ENCODE assay signal across 8 cellular contexts in genomic region chr15:77034620-77035467, GRCh38. TPM values are rescaled to one million over a fixed set of nuclear protein-coding genes. Genes with fewer than 3 reads are reported as not detected.
A peak's percentile ranks its signal among the peaks of the same experiment; 100 is the strongest.
DNase-seq lines count a peak whose midpoint lies in the region; ATAC-seq and TF ChIP-seq lines count a peak whose summit lies in the region.

No MANE protein-coding gene starts in this region.

- H3K36me3 ChIP-seq in WERI-Rb-1 = peaks cover 18% of the 10 kb centered on the region
- peaks cover 67% of the 10 kb centered on the region for H3K36me3 ChIP-seq in effector memory CD4-positive, alpha-beta T cell (ENCODE audit: control insufficient read depth, insufficient read depth, low read length)
- peaks cover 13 to 78% (median 13%) of the 10 kb centered on the region in 3 experiments for H3K36me3 ChIP-seq in naive thymus-derived CD4-positive, alpha-beta T cell (ENCODE audit: control insufficient read depth in 2 of 3, insufficient read depth in 3 of 3, low read length in 3 of 3)

- H3K4me1 ChIP-seq in effector memory CD4-positive, alpha-beta T cell (ENCODE audit: control insufficient read depth, insufficient read depth, low read length, poor library complexity, severe bottlenecking) = no peaks in the 10 kb centered on the region
- no peaks in the 10 kb centered on the region for H3K4me1 ChIP-seq in naive thymus-derived CD4-positive, alpha-beta T cell (ENCODE audit: control insufficient read depth in 2 of 2, insufficient read depth in 2 of 2, low read length in 2 of 2)

- CTCF ChIA-PET in naive thymus-derived CD4-positive, alpha-beta T cell (lab: Charles Lee) = interaction anchor here (0.9 to 1.2 kb wide), 3 partner anchors 10 to 37 kb away, joined by 3 to 4 read pairs (median 4); no protein-coding TSS in a partner anchor

- POLR2A ChIA-PET in naive thymus-derived CD4-positive, alpha-beta T cell (lab: Charles Lee) = interaction anchor here (1.0 kb wide), 1 partner anchor 39 kb away, joined by 3 read pairs; no protein-coding TSS in a partner anchor

- DNase-seq in NCI-H2227 (lab: John Stamatoyannopoulos, UW; ENCODE audit: unreplicated experiment) = peak; percentile 18
- no peak for DNase-seq in NCI-H2227 treated with DMSO at 0.1 percent for 48 hours (lab: John Stamatoyannopoulos, UW)
- DNase-seq in WERI-Rb-1 = peak; percentile 53
- no peak for DNase-seq in effector memory CD4-positive, alpha-beta T cell
- peak in 7 of 9 donors; percentile 20 to 45 (median 33) for DNase-seq in naive thymus-derived CD4-positive, alpha-beta T cell
- DNase-seq in NOMO-1 treated with dmso at 0.1 percent for 144 hours (lab: John Stamatoyannopoulos, UW; ENCODE audit: unreplicated experiment) = no peak

- peaks cover 9% of the 10 kb centered on the region for H3K9me3 ChIP-seq in WERI-Rb-1 (ENCODE audit: severe bottlenecking)
- no peaks in the 10 kb centered on the region for H3K9me3 ChIP-seq in effector memory CD4-positive, alpha-beta T cell (ENCODE audit: control insufficient read depth, low read length)
- peaks cover 0 to 3% (median 0%) of the 10 kb centered on the region in 3 experiments for H3K9me3 ChIP-seq in naive thymus-derived CD4-positive, alpha-beta T cell (ENCODE audit: control insufficient read depth in 2 of 3, low read length in 3 of 3)

- ATAC-seq in naive thymus-derived CD4-positive, alpha-beta T cell = peak; percentile 55
- no peak for ATAC-seq in HG02973 (IDR thresholded peaks at IDR 0.05; ENCODE audit: unreplicated experiment)
- no peak for ATAC-seq in GM18870 (IDR thresholded peaks at IDR 0.05; ENCODE audit: unreplicated experiment)

- peaks cover 0 to 16% (median 8%) of the 10 kb centered on the region in 7 donors for H3K4me1 Mint-ChIP-seq in naive thymus-derived CD4-positive, alpha-beta T cell

- intact Hi-C loops in naive thymus-derived CD4-positive, alpha-beta T cell (cut with micrococcal nuclease) = no loop called here

- H3K4me3 Mint-ChIP-seq in naive thymus-derived CD4-positive, alpha-beta T cell = no peak overlapping the region

- H3K27me3 Mint-ChIP-seq in naive thymus-derived CD4-positive, alpha-beta T cell = peaks cover 0 to 3% (median 0%) of the 10 kb centered on the region in 5 donors

- H3K9me3 Mint-ChIP-seq in naive thymus-derived CD4-positive, alpha-beta T cell = peaks cover 0 to 17% (median 0%) of the 10 kb centered on the region in 11 donors

- no peak overlapping the region for H3K4me3 ChIP-seq in WERI-Rb-1 (ENCODE audit: low read depth, low read length)
- no peak overlapping the region for H3K4me3 ChIP-seq in effector memory CD4-positive, alpha-beta T cell (ENCODE audit: insufficient read depth, low read depth, low read length, poor library complexity, severe bottlenecking)
- H3K4me3 ChIP-seq in naive thymus-derived CD4-positive, alpha-beta T cell (ENCODE audit: low read length) = no peak overlapping the region

- peak overlapping the region; percentile 19 to 82 (median 62) for H3K27ac Mint-ChIP-seq in naive thymus-derived CD4-positive, alpha-beta T cell

- peak; percentile 84 for TF ChIP-seq CTCF in WERI-Rb-1 (IDR thresholded peaks at IDR 0.05; ENCODE audit: low read depth, low read length)

- peak overlapping the region; percentile 35; the same call in 1 of the 2 replicates for H3K27ac ChIP-seq in WERI-Rb-1
- peak overlapping the region; percentile 1 for H3K27ac ChIP-seq in effector memory CD4-positive, alpha-beta T cell (ENCODE audit: insufficient read depth, low read length, poor library complexity, severe bottlenecking)
- H3K27ac ChIP-seq in naive thymus-derived CD4-positive, alpha-beta T cell (ENCODE audit: low read depth, low read length) = peak overlapping the region; percentile 39

- peaks cover 0 to 70% (median 11%) of the 10 kb centered on the region in 5 donors for H3K36me3 Mint-ChIP-seq in naive thymus-derived CD4-positive, alpha-beta T cell

- no peaks in the 10 kb centered on the region for H3K27me3 ChIP-seq in WERI-Rb-1 (ENCODE audit: insufficient read depth, low read depth, severe bottlenecking)
- no peaks in the 10 kb centered on the region for H3K27me3 ChIP-seq in effector memory CD4-positive, alpha-beta T cell (replicated peaks; ENCODE audit: control insufficient read depth, insufficient read depth, low read length, poor library complexity, severe bottlenecking)
- no peaks in the 10 kb centered on the region for H3K27me3 ChIP-seq in naive thymus-derived CD4-positive, alpha-beta T cell (ENCODE audit: control insufficient read depth in 2 of 2, insufficient read depth in 2 of 2, low read length in 2 of 2)

RNA-seq across cellular contexts. Expression of gene TSPAN3, which starts 36.1 kb away (rescaled TPM):
- 10 to 100 TPM; 17.5 to 24.4 (median 21.7) TPM for total RNA-seq in naive thymus-derived CD4-positive, alpha-beta T cell
- 100 to 1,000 TPM in 1 of 2 donors, 10 to 100 TPM in 1; 74.7 to 101 TPM for polyA plus RNA-seq in naive thymus-derived CD4-positive, alpha-beta T cell

RNA-seq across cellular contexts. Expression of gene PSTPIP1, which starts 39.9 kb away (rescaled TPM):
- total RNA-seq in naive thymus-derived CD4-positive, alpha-beta T cell = 100 to 1,000 TPM; 101 to 182 (median 146) TPM
- polyA plus RNA-seq in naive thymus-derived CD4-positive, alpha-beta T cell = 10 to 100 TPM; 29.1 to 38.2 TPM

Comparison
In these comparisons a context has a peak if more than half of its experiments do, and no peak if none do; other contexts are left out.
1. DNase-seq: peak in NCI-H2227 (single experiment), WERI-Rb-1 (single experiment) and naive thymus-derived CD4-positive, alpha-beta T cell (7 of 9); none in NCI-H2227 treated with DMSO at 0.1 percent for 48 hours (single experiment), effector memory CD4-positive, alpha-beta T cell (0 of 3) and NOMO-1 treated with dmso at 0.1 percent for 144 hours (single experiment).
2. Peak in every context shown above with its lines, with median percentiles within 50 percentile points of each other: H3K27ac ChIP-seq.